Comparison of ENCODE assay signal across 8 cellular contexts in genomic region chr2:174487536-174488162, GRCh38. TPM values are rescaled to one million over a fixed set of nuclear protein-coding genes. Genes with fewer than 3 reads are reported as not detected.
DNase-seq lines count a peak whose midpoint lies in the region; ATAC-seq and TF ChIP-seq lines count a peak whose summit lies in the region.

No MANE protein-coding gene starts in this region.

- peaks cover 5% of the 10 kb centered on the region for H3K36me3 Mint-ChIP-seq in activated CD4-positive, alpha-beta T cell treated with anti-CD3 and anti-CD28 coated beads for 36 hours (ENCODE audit: low read depth)

- peak overlapping the region; percentile 45 for H3K27ac ChIP-seq in PC-9
- H3K27ac ChIP-seq in rectal smooth muscle tissue (ENCODE audit: low read depth, low read length) = peak overlapping the region; percentile 96

- TF ChIP-seq CTCF in PC-9 (conservative IDR thresholded peaks at IDR 0.05) = no peak
- TF ChIP-seq CTCF in fibroblast of mammary gland (conservative IDR thresholded peaks at IDR 0.05; ENCODE audit: control insufficient read depth, insufficient read depth, low read depth, low read length) = no peak

- peaks cover 4% of the 10 kb centered on the region for H3K9me3 Mint-ChIP-seq in activated CD4-positive, alpha-beta T cell treated with anti-CD3 and anti-CD28 coated beads for 36 hours (ENCODE audit: low read depth)

- H3F3A ChIP-seq in PC-9 (ENCODE audit: insufficient read depth, low read depth) = no peaks in the 10 kb centered on the region

- H4K20me1 ChIP-seq in PC-9 (ENCODE audit: insufficient read depth) = no peaks in the 10 kb centered on the region

- peak overlapping the region; percentile 94 for H3K27ac Mint-ChIP-seq in activated CD4-positive, alpha-beta T cell treated with anti-CD3 and anti-CD28 coated beads for 36 hours

- H3K9me2 ChIP-seq in PC-9 (ENCODE audit: insufficient read depth) = no peaks in the 10 kb centered on the region

- BruUV-seq in PC-9 (replicated peaks; lab: Mats Ljungman, UMichigan) = TSS peak; percentile 95

- H2AFZ ChIP-seq in PC-9 = peak overlapping the region; percentile 99

- no peaks in the 10 kb centered on the region for H3K27me3 ChIP-seq in PC-9 (ENCODE audit: insufficient read depth, low read depth)
- no peaks in the 10 kb centered on the region for H3K27me3 ChIP-seq in rectal smooth muscle tissue (ENCODE audit: control insufficient read depth, insufficient read depth, low read length)

- H3K4me3 ChIP-seq in PC-9 (peak overlapping the region; percentile 71), fibroblast of mammary gland (ENCODE audit: control insufficient read depth, low read depth, low read length) (peak overlapping the region; percentile 85), rectal smooth muscle tissue (ENCODE audit: low read length) (peak overlapping the region; percentile 89)

- no peaks in the 10 kb centered on the region for H3K27me3 Mint-ChIP-seq in activated CD4-positive, alpha-beta T cell treated with anti-CD3 and anti-CD28 coated beads for 36 hours

- H3K4me1 Mint-ChIP-seq in activated CD4-positive, alpha-beta T cell treated with anti-CD3 and anti-CD28 coated beads for 36 hours = peaks cover 54% of the 10 kb centered on the region

- peak overlapping the region; percentile 81 for H3K4me2 ChIP-seq in PC-9

- CTCF ChIA-PET in activated CD4-positive, alpha-beta T cell treated with anti-CD3 and anti-CD28 coated beads for 36 hours (lab: Charles Lee) = interaction anchor here (0.9 to 2.4 kb wide), 4 partner anchors 11 to 106 kb away, joined by 3 to 6 read pairs (median 4); no protein-coding TSS in a partner anchor
- CTCF ChIA-PET in PC-9 (lab: Charles Lee) = interaction anchor here (0.6 to 1.7 kb wide), 2 partner anchors 59 to 306 kb away, joined by 5 to 16 read pairs; no protein-coding TSS in a partner anchor

- no peak for DNase-seq in activated CD4-positive, alpha-beta T cell treated with anti-CD3 and anti-CD28 coated beads for 36 hours
- no peak for DNase-seq in activated CD4-positive, alpha-beta T cell treated with anti-CD3 and anti-CD28 coated beads, Interleukin-2, amount 50 U/mL, for 4 hours
- DNase-seq in PC-9 (no peak), fibroblast of mammary gland (ENCODE audit: low read depth) (no peak), mesenteric fat pad (ENCODE audit: low spot score) (no peak), NCI-H2029 treated with DMSO at 0.1 percent for 48 hours (lab: John Stamatoyannopoulos, UW) (no peak)

- H3K4me1 ChIP-seq in PC-9 (replicated peaks; ENCODE audit: insufficient read depth) = peaks cover 12% of the 10 kb centered on the region
- H3K4me1 ChIP-seq in rectal smooth muscle tissue (ENCODE audit: control insufficient read depth, insufficient read depth, low read length) = no peaks in the 10 kb centered on the region

- no peaks in the 10 kb centered on the region for H3K79me2 ChIP-seq in PC-9 (ENCODE audit: low read depth)

- ATAC-seq in activated CD4-positive, alpha-beta T cell treated with anti-CD3 and anti-CD28 coated beads for 36 hours = no peak
- no peak for ATAC-seq in HG03108 (IDR thresholded peaks at IDR 0.05; ENCODE audit: unreplicated experiment)

- no peak overlapping the region for H3K9ac ChIP-seq in rectal smooth muscle tissue (ENCODE audit: low read length)

- H3K4me3 Mint-ChIP-seq in activated CD4-positive, alpha-beta T cell treated with anti-CD3 and anti-CD28 coated beads for 36 hours = peak overlapping the region; percentile 98

- POLR2A ChIA-PET in activated CD4-positive, alpha-beta T cell treated with anti-CD3 and anti-CD28 coated beads for 36 hours (lab: Charles Lee) = no interaction called here
- POLR2A ChIA-PET in PC-9 (lab: Charles Lee; ENCODE audit: unreplicated experiment) = interaction anchor here (0.6 kb wide), 1 partner anchor 93 kb away, joined by 5 read pairs; no protein-coding TSS in a partner anchor

- H3K36me3 ChIP-seq in PC-9 (ENCODE audit: low read depth) (no peaks in the 10 kb centered on the region), rectal smooth muscle tissue (ENCODE audit: control insufficient read depth, insufficient read depth, low read length) (no peaks in the 10 kb centered on the region)

- intact Hi-C loops in activated CD4-positive, alpha-beta T cell treated with anti-CD3 and anti-CD28 coated beads for 36 hours (cut with DNase I, micrococcal nuclease) = loop anchor here (1.0 to 5.0 kb wide), 11 partner anchors 85 to 1932 kb away; partner anchors contain the start of genes ATF2 (in 2 of the 2), SCRN3 (in 2 of the 2), ATP5MC3 (in 1 of the 2) and OLA1 (in 1 of the 2)
- intact Hi-C loops in PC-9 (cut with micrococcal nuclease; ENCODE audit: unreplicated experiment) = no loop called here

- H3K9me3 ChIP-seq in PC-9 (ENCODE audit: insufficient read depth, low read depth) = no peaks in the 10 kb centered on the region; the same call in 1 of the 2 replicates

RNA-seq across cellular contexts. Expression of gene GPR155, which starts 0.8 kb away (rescaled TPM):
- 10 to 100 TPM in 1 of 2 experiments, 1 to 10 TPM in 1; 8.6 to 11.3 TPM for total RNA-seq in activated CD4-positive, alpha-beta T cell treated with anti-CD3 and anti-CD28 coated beads for 36 hours
- total RNA-seq in PC-9 (2021) (0.18 and 0.79 TPM in 2 replicates), mesenteric fat pad (8.9 TPM)
